Comparison of ENCODE assay signal across 20 cellular contexts in genomic region chr4:110184791-110185155, GRCh38. TPM values are rescaled to one million over a fixed set of nuclear protein-coding genes. Genes with fewer than 3 reads are reported as not detected.
DNase-seq lines count a peak whose midpoint lies in the region; ATAC-seq and TF ChIP-seq lines count a peak whose summit lies in the region.
"Had no signal": no experiment of that assay in that cellular context is flagged by ENCODE, and none has a peak within 500 bp of the region (broad histone marks: within the 10 kb centered on the region; RNA-seq: fewer than 3 reads in every experiment).

No MANE protein-coding gene starts in this region.

- H3K79me2 ChIP-seq in neural progenitor cell (ENCODE audit: low read depth), result peaks cover 100% of the 10 kb centered on the region
- H3K79me2 ChIP-seq: parathyroid adenoma had no signal

- peaks cover 36% of the 10 kb centered on the region for H4K20me1 ChIP-seq in neural progenitor cell (ENCODE audit: low read depth)

- no peak overlapping the region for H3K4me3 Mint-ChIP-seq in T-helper 1 cell treated with Interleukin-12 subunit alpha and Interleukin-12 subunit beta and Interleukin-4 antibody, amounts not matched to agents 30 μg/mL and 1 μg/mL, for 36 hours
- no peak overlapping the region for H3K4me3 Mint-ChIP-seq in neural progenitor cell
- H3K4me3 Mint-ChIP-seq: activated CD4-positive, alpha-beta T cell treated with anti-CD3 and anti-CD28 coated beads, Interleukin-2, amount 10 ng/mL, durations not matched to agents 24 days and 14 days; activated T-cell treated with anti-CD3 and anti-CD28 coated beads, Interleukin-2, amount 50 U/mL, for 4 hours; CD4-positive, CD25-positive, alpha-beta regulatory T cell; central memory CD8-positive, alpha-beta T cell had no signal

- H3K27ac Mint-ChIP-seq in T-helper 1 cell treated with Interleukin-12 subunit alpha and Interleukin-12 subunit beta and Interleukin-4 antibody, amounts not matched to agents 30 μg/mL and 1 μg/mL, for 36 hours, result peak overlapping the region; percentile 12
- H3K27ac Mint-ChIP-seq in neural progenitor cell, result peak overlapping the region; percentile 2

- H3K4me1 ChIP-seq in HUES6 (ENCODE audit: control insufficient read depth, insufficient read depth, low read length) (peaks cover 25% of the 10 kb centered on the region), neural progenitor cell (peaks cover 26% of the 10 kb centered on the region), body of pancreas (no peaks in the 10 kb centered on the region)
- H3K4me1 ChIP-seq: parathyroid adenoma, tibial nerve had no signal

- ATAC-seq in body of pancreas (no peak), HG03565 (IDR thresholded peaks at IDR 0.05; ENCODE audit: unreplicated experiment) (no peak)
- ATAC-seq: A549; activated T-cell treated with anti-CD3 and anti-CD28 coated beads, Interleukin-2, amount 50 U/mL, for 4 hours; Right ventricle myocardium inferior had no signal

- no peak for TF ChIP-seq POLR2A in body of pancreas (IDR thresholded peaks at IDR 0.05)

- H3K27me3 ChIP-seq in HUES6 (ENCODE audit: control insufficient read depth, insufficient read depth, low read length) (no peaks in the 10 kb centered on the region), neural progenitor cell (no peaks in the 10 kb centered on the region), body of pancreas (no peaks in the 10 kb centered on the region)
- H3K27me3 ChIP-seq: tibial nerve had no signal

- H2AFZ ChIP-seq in neural progenitor cell (replicated peaks), result no peak overlapping the region
- H2AFZ ChIP-seq: parathyroid adenoma had no signal

- peaks cover 15% of the 10 kb centered on the region for H3K4me1 Mint-ChIP-seq in T-helper 1 cell treated with Interleukin-12 subunit alpha and Interleukin-12 subunit beta and Interleukin-4 antibody, amounts not matched to agents 30 μg/mL and 1 μg/mL, for 36 hours (ENCODE audit: low read depth)
- peaks cover 33% of the 10 kb centered on the region for H3K4me1 Mint-ChIP-seq in neural progenitor cell

- no peaks in the 10 kb centered on the region for H3K27me3 Mint-ChIP-seq in T-helper 1 cell treated with Interleukin-12 subunit alpha and Interleukin-12 subunit beta and Interleukin-4 antibody, amounts not matched to agents 30 μg/mL and 1 μg/mL, for 36 hours (ENCODE audit: low read depth)
- peaks cover 2% of the 10 kb centered on the region for H3K27me3 Mint-ChIP-seq in neural progenitor cell (ENCODE audit: insufficient read depth, low read depth)
- H3K27me3 Mint-ChIP-seq: activated CD4-positive, alpha-beta T cell treated with anti-CD3 and anti-CD28 coated beads, Interleukin-2, amount 10 ng/mL, durations not matched to agents 24 days and 14 days; CD4-positive, CD25-positive, alpha-beta regulatory T cell; central memory CD8-positive, alpha-beta T cell had no signal

- peak overlapping the region; percentile 74 for H3K4me2 ChIP-seq in neural progenitor cell
- H3K4me2 ChIP-seq: A549 had no signal

- no peak for DNase-seq in T-helper 1 cell
- peak; percentile 6 for DNase-seq in dermis blood vessel endothelial cell
- DNase-seq in neural progenitor cell (ENCODE audit: low spot score), result no peak
- no peak for DNase-seq in 8988T
- DNase-seq in body of pancreas, result no peak
- DNase-seq: activated CD4-positive, alpha-beta T cell treated with anti-CD3 and anti-CD28 coated beads, Interleukin-2, amount 10 ng/mL, durations not matched to agents 24 days and 14 days; activated T-cell treated with anti-CD3 and anti-CD28 coated beads, Interleukin-2, amount 50 U/mL, for 4 hours; CD4-positive, CD25-positive, alpha-beta regulatory T cell; GOT3; NCI-H2107; stimulated activated CD4-positive, alpha-beta T cell treated with anti-CD3 and anti-CD28 coated beads, Interleukin-4, amount 100 ng/mL, for 24 hours; T-helper 9 cell had no signal

- H3K36me3 Mint-ChIP-seq in T-helper 1 cell treated with Interleukin-12 subunit alpha and Interleukin-12 subunit beta and Interleukin-4 antibody, amounts not matched to agents 30 μg/mL and 1 μg/mL, for 36 hours (ENCODE audit: low read depth), result peaks cover 23% of the 10 kb centered on the region
- peaks cover 32% of the 10 kb centered on the region for H3K36me3 Mint-ChIP-seq in neural progenitor cell
- H3K36me3 Mint-ChIP-seq: CD4-positive, CD25-positive, alpha-beta regulatory T cell had no signal

- peak overlapping the region; percentile 10 for H3K9ac ChIP-seq in HUES6 (ENCODE audit: low read length)
- H3K9ac ChIP-seq in neural progenitor cell, result no peak overlapping the region
- H3K9ac ChIP-seq: parathyroid adenoma had no signal

- H3K9me3 ChIP-seq in HUES6 (ENCODE audit: control insufficient read depth, insufficient read depth, low read depth, low read length), result no peaks in the 10 kb centered on the region
- no peaks in the 10 kb centered on the region for H3K9me3 ChIP-seq in neural progenitor cell (ENCODE audit: low read depth)
- H3K9me3 ChIP-seq in body of pancreas, result no peaks in the 10 kb centered on the region
- H3K9me3 ChIP-seq: A549, tibial nerve had no signal

- intact Hi-C loops in body of pancreas (cut with DNase I), result no loop called here

- H3K27ac ChIP-seq in HUES6 (ENCODE audit: low read depth, low read length), result no peak overlapping the region
- peak overlapping the region; percentile 78 for H3K27ac ChIP-seq in neural progenitor cell
- H3K27ac ChIP-seq in body of pancreas, result no peak overlapping the region
- H3K27ac ChIP-seq: A549, parathyroid adenoma, tibial nerve had no signal

- WGBS in body of pancreas, 2 donors, result 76 to 95% methylated on average over 1 of the region's 1 CpG

- H3K36me3 ChIP-seq in HUES6 (ENCODE audit: control insufficient read depth, insufficient read depth, low read length), result peaks cover 28% of the 10 kb centered on the region
- no peaks in the 10 kb centered on the region for H3K36me3 ChIP-seq in neural progenitor cell
- H3K36me3 ChIP-seq in body of pancreas (replicated peaks in 1 of 2; ENCODE audit: insufficient read depth in 1 of 2, low read depth in 2 of 2), result no peaks in the 10 kb centered on the region
- H3K36me3 ChIP-seq: tibial nerve had no signal

- no peak overlapping the region for H3K4me3 ChIP-seq in HUES6 (ENCODE audit: low read depth, low read length)
- H3K4me3 ChIP-seq in neural progenitor cell, result no peak overlapping the region
- H3K4me3 ChIP-seq in body of pancreas, result no peak overlapping the region
- H3K4me3 ChIP-seq: A549, tibial nerve had no signal

- H3F3A ChIP-seq in neural progenitor cell (ENCODE audit: low read depth), result peaks cover 27% of the 10 kb centered on the region

- no peak for TF ChIP-seq CTCF in neural progenitor cell (IDR thresholded peaks at IDR 0.05)
- TF ChIP-seq CTCF in body of pancreas (IDR thresholded peaks at IDR 0.05), result no peak

- H3K9me3 Mint-ChIP-seq in T-helper 1 cell treated with Interleukin-12 subunit alpha and Interleukin-12 subunit beta and Interleukin-4 antibody, amounts not matched to agents 30 μg/mL and 1 μg/mL, for 36 hours, result no peaks in the 10 kb centered on the region
- no peaks in the 10 kb centered on the region for H3K9me3 Mint-ChIP-seq in neural progenitor cell
- H3K9me3 Mint-ChIP-seq: activated CD4-positive, alpha-beta T cell treated with anti-CD3 and anti-CD28 coated beads, Interleukin-2, amount 10 ng/mL, durations not matched to agents 24 days and 14 days; activated T-cell treated with anti-CD3 and anti-CD28 coated beads, Interleukin-2, amount 50 U/mL, for 4 hours; CD4-positive, CD25-positive, alpha-beta regulatory T cell; central memory CD8-positive, alpha-beta T cell had no signal

RNA-seq across cellular contexts. Expression of gene ELOVL6, which starts 13.6 kb away (rescaled TPM):
- 1.9 and 13.3 TPM in 2 replicates for total RNA-seq in dermis blood vessel endothelial cell
- total RNA-seq in neural progenitor cell (ENCODE audit: low replicate concordance), result 45.9 and 54.4 TPM in 2 replicates
- total RNA-seq in body of pancreas, result under 1 TPM; 0.78 to 0.99 TPM
